15 cellular contexts compared by ENCODE assay signal in the genomic region with DNA sequence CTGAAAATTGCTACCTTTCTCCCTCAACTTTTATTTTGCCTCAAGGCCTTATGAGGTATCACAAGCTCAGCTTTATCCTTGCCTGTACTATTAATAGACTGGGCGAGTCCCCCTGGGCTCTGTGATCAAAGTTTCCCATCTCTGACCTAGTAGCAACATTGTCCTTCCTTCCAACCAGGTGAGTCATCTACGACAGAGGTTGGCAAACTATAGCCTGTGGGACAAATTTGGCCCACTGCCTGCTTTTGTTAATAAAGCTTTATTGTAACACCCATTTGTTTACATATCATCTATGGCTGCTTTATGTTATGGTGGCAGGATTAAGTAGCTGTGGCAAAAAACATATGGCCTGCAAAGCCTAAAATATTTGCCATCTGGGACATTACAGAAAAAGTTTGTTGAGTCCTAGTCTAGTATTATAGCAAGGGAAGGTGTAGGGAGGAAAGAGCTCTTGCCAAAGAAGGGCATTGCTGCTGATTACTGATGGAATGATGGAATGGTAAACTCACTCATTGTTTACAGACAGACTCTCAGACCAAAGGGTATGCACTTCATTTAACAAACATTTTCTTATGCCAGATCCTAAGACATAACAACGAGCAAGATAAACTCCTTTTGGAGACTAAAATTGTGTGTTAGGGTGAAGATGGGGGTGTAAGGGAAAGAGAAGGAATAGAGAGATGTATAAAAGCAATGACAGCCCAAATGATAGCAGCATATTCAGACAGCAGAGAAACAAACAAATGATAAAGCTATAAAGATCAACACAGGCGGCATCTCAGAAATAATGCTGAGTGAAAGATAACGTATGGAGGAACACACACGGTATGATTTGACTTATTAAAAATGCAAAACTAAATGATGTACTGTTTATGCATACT.
A peak's percentile ranks its signal among the peaks of the same experiment; 100 is the strongest.
DNase-seq lines count a peak whose midpoint lies in the region; ATAC-seq and TF ChIP-seq lines count a peak whose summit lies in the region.
"Had no signal": no experiment of that assay in that cellular context is flagged by ENCODE, and none has a peak within 500 bp of the region (broad histone marks: within the 10 kb centered on the region; RNA-seq: fewer than 3 reads in every experiment).

No MANE protein-coding gene starts in this region.

- TF ChIP-seq CTCF in C4-2B (conservative IDR thresholded peaks at IDR 0.05) (no peak), LNCaP clone FGC (IDR thresholded peaks at IDR 0.05; ENCODE audit: control insufficient read depth, extremely low read depth, insufficient read depth) (no peak), brain microvascular endothelial cell (IDR thresholded peaks at IDR 0.05; ENCODE audit: low read depth, low read length, missing control alignments) (no peak)

- peaks cover 4 to 10% of the 10 kb centered on the region in 2 donors for H3K27me3 Mint-ChIP-seq in stimulated activated naive B cell treated with anti-CD40 and anti-IgM and Interleukin-4, amounts not matched to agents 10 μg/mL and 1 μg/mL and 100 μg/mL, for 72 hours

- no peaks in the 10 kb centered on the region for H3K36me3 ChIP-seq in brain microvascular endothelial cell (replicated peaks)
- H3K36me3 ChIP-seq in mucosa of rectum (ENCODE audit: control insufficient read depth in 2 of 2, insufficient read depth in 2 of 2, low read length in 2 of 2): peaks cover 0 to 7% of the 10 kb centered on the region in 2 donors
- H3K36me3 ChIP-seq: esophagus muscularis mucosa, ovary had no signal

- no peaks in the 10 kb centered on the region for H3K9me3 ChIP-seq in mucosa of rectum (ENCODE audit: control insufficient read depth in 2 of 2, low read length in 2 of 2)
- H3K9me3 ChIP-seq: esophagus muscularis mucosa, ovary had no signal

- no peaks in the 10 kb centered on the region for H3K9me3 Mint-ChIP-seq in stimulated activated naive B cell treated with anti-CD40 and anti-IgM and Interleukin-4, amounts not matched to agents 10 μg/mL and 1 μg/mL and 100 μg/mL, for 72 hours
- H3K9me3 Mint-ChIP-seq: activated CD4-positive, alpha-beta memory T cell treated with anti-CD3 and anti-CD28 coated beads, Interleukin-2, amount 10 ng/mL, durations not matched to agents 7 days and 5 days had no signal

- no peak overlapping the region for H3K27ac Mint-ChIP-seq in stimulated activated naive B cell treated with anti-CD40 and anti-IgM and Interleukin-4, amounts not matched to agents 10 μg/mL and 1 μg/mL and 100 μg/mL, for 72 hours
- H3K27ac Mint-ChIP-seq: activated CD4-positive, alpha-beta memory T cell treated with anti-CD3 and anti-CD28 coated beads, Interleukin-2, amount 10 ng/mL, durations not matched to agents 7 days and 5 days; B cell had no signal

- H3K36me3 Mint-ChIP-seq in stimulated activated naive B cell treated with anti-CD40 and anti-IgM and Interleukin-4, amounts not matched to agents 10 μg/mL and 1 μg/mL and 100 μg/mL, for 72 hours: no peaks in the 10 kb centered on the region

- in situ Hi-C loops in brain microvascular endothelial cell (cut with HindIII; ENCODE audit: low pct_ligation_motif_present, low sequenced_read_pairs): no loop called here

- H3K4me3 Mint-ChIP-seq in stimulated activated naive B cell treated with anti-CD40 and anti-IgM and Interleukin-4, amounts not matched to agents 10 μg/mL and 1 μg/mL and 100 μg/mL, for 72 hours: no peak overlapping the region
- H3K4me3 Mint-ChIP-seq: activated CD4-positive, alpha-beta memory T cell treated with anti-CD3 and anti-CD28 coated beads, Interleukin-2, amount 10 ng/mL, durations not matched to agents 7 days and 5 days; B cell had no signal

- peaks cover 47 to 62% of the 10 kb centered on the region in 2 donors for H3K4me1 ChIP-seq in mucosa of rectum (ENCODE audit: control insufficient read depth in 2 of 2, insufficient read depth in 2 of 2, low read length in 2 of 2)

- H3K4me3 ChIP-seq in LNCaP clone FGC (ENCODE audit: low read depth, low read length): 0 out of 2 replicates have a peak overlapping the region, but pooled peaks have one; percentile 3
- H3K4me3 ChIP-seq in brain microvascular endothelial cell (ENCODE audit: low read depth, low read length): no peak overlapping the region
- H3K4me3 ChIP-seq in mucosa of rectum (ENCODE audit: low read length in 2 of 2): no peak overlapping the region
- H3K4me3 ChIP-seq: esophagus muscularis mucosa, ovary had no signal

- H3K27me3 ChIP-seq in brain microvascular endothelial cell (replicated peaks) (no peaks in the 10 kb centered on the region), mucosa of rectum (ENCODE audit: control insufficient read depth in 2 of 2, insufficient read depth in 2 of 2, low read length in 2 of 2) (no peaks in the 10 kb centered on the region)
- H3K27me3 ChIP-seq: esophagus muscularis mucosa, ovary had no signal

- no peak overlapping the region for H3K9ac ChIP-seq in mucosa of rectum (ENCODE audit: low read depth in 1 of 2, low read length in 2 of 2)

- H3K4me1 Mint-ChIP-seq in stimulated activated naive B cell treated with anti-CD40 and anti-IgM and Interleukin-4, amounts not matched to agents 10 μg/mL and 1 μg/mL and 100 μg/mL, for 72 hours: peaks cover 24 to 62% of the 10 kb centered on the region in 2 donors

- DNase-seq in LNCaP clone FGC (ENCODE audit: low read depth) (peak; percentile 52), brain microvascular endothelial cell (peak; percentile 14), posterior vena cava (ENCODE audit: low spot score) (no peak)
- DNase-seq in stimulated activated naive B cell treated with anti-CD40 and anti-IgM and Interleukin-4, amounts not matched to agents 10 μg/mL and 1 μg/mL and 100 μg/mL, for 72 hours: no peak
- DNase-seq: activated CD4-positive, alpha-beta memory T cell treated with anti-CD3 and anti-CD28 coated beads, Interleukin-2, amount 10 ng/mL, durations not matched to agents 7 days and 5 days; activated effector memory CD4-positive, alpha-beta T cell treated with anti-CD3 and anti-CD28 coated beads, Interleukin-2, amount 50 U/mL, for 16 hours; central memory CD4-positive, alpha-beta T cell; NCI-H187 treated with DMSO at 0.1 percent for 48 hours; ovary had no signal

- intact Hi-C loops in posterior vena cava (cut with DNase I): no loop called here

- ATAC-seq in GM18870 (IDR thresholded peaks at IDR 0.05; ENCODE audit: unreplicated experiment): no peak
- ATAC-seq in stimulated activated naive B cell treated with anti-CD40 and anti-IgM and Interleukin-4, amounts not matched to agents 10 μg/mL and 1 μg/mL and 100 μg/mL, for 72 hours (replicated peaks): no peak
- ATAC-seq in HG02840 (IDR thresholded peaks at IDR 0.05; ENCODE audit: low FRiP score, unreplicated experiment): no peak

- peak overlapping the region; percentile 53; the same call in 1 of the 2 replicates for H3K27ac ChIP-seq in C4-2B
- H3K27ac ChIP-seq in brain microvascular endothelial cell: no peak overlapping the region
- peak overlapping the region; percentile 72 to 78 for H3K27ac ChIP-seq in mucosa of rectum (ENCODE audit: low read depth in 2 of 2, low read length in 2 of 2)
- H3K27ac ChIP-seq: esophagus muscularis mucosa, ovary had no signal

Comparison
In these comparisons a context has a peak if more than half of its experiments do, and no peak if none do; other contexts are left out.
1. DNase-seq: peak in LNCaP clone FGC (single experiment) and brain microvascular endothelial cell (single experiment); none in stimulated activated naive B cell treated with anti-CD40 and anti-IgM and Interleukin-4, amounts not matched to agents 10 μg/mL and 1 μg/mL and 100 μg/mL, for 72 hours (single experiment) and posterior vena cava (single experiment).